Comparison of ENCODE assay signal across 1 cellular context in genomic region chr5:154334406-154335041, GRCh38.
TF ChIP-seq lines count a peak whose summit lies in the region.

No MANE protein-coding gene starts in this region.

TF ChIP-seq in HEK293, 187 proteins besides CTCF, POLR2A, EP300 and RAD21 (continued from another document and continues in another):
- TF ChIP-seq AEBP2 (tag by site-specific recombination; IDR thresholded peaks at IDR 0.05; ENCODE audit: borderline replicate concordance): no peak
- peak; percentile 96 for TF ChIP-seq ZNF843 (tag by site-specific recombination; IDR thresholded peaks at IDR 0.05)
- no peak for TF ChIP-seq ZNF747 (tag by site-specific recombination; IDR thresholded peaks at IDR 0.05)
- no peak for TF ChIP-seq ZNF112 (tag by site-specific recombination; IDR thresholded peaks at IDR 0.05)
- TF ChIP-seq ZNF664 (tag by site-specific recombination; IDR thresholded peaks at IDR 0.05): 0 out of 2 replicates have a peak, but pooled peaks have one; percentile 32
- TF ChIP-seq, protein P1, sequence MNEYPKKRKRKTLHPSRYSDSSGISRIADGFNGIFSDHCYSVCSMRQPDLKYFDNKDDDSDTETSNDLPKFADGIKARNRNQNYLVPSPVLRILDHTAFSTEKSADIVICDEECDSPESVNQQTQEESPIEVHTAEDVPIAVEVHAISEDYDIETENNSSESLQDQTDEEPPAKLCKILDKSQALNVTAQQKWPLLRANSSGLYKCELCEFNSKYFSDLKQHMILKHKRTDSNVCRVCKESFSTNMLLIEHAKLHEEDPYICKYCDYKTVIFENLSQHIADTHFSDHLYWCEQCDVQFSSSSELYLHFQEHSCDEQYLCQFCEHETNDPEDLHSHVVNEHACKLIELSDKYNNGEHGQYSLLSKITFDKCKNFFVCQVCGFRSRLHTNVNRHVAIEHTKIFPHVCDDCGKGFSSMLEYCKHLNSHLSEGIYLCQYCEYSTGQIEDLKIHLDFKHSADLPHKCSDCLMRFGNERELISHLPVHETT (tag by site-specific recombination; IDR thresholded peaks at IDR 0.05): peak; percentile 44; the same call in 1 of the 2 replicates
- TF ChIP-seq SALL2 (tag by site-specific recombination; IDR thresholded peaks at IDR 0.05; ENCODE audit: borderline replicate concordance): no peak
- TF ChIP-seq KLF7 (tag by site-specific recombination; IDR thresholded peaks at IDR 0.05; ENCODE audit: borderline replicate concordance): no peak
- TF ChIP-seq ZNF777 (tag by site-specific recombination; IDR thresholded peaks at IDR 0.05; ENCODE audit: borderline replicate concordance): no peak
- TF ChIP-seq ZNF121 (tag by site-specific recombination; IDR thresholded peaks at IDR 0.05): no peak
- no peak for TF ChIP-seq ZNF701 (tag by site-specific recombination; IDR thresholded peaks at IDR 0.05)
- no peak for TF ChIP-seq ZNF214 (tag by site-specific recombination; IDR thresholded peaks at IDR 0.05; ENCODE audit: borderline replicate concordance)
- TF ChIP-seq ZNF837 (tag by site-specific recombination; IDR thresholded peaks at IDR 0.05): no peak
- no peak for TF ChIP-seq ZNF768 (tag by site-specific recombination; IDR thresholded peaks at IDR 0.05)
- TF ChIP-seq ZNF274 (IDR thresholded peaks at IDR 0.05; ENCODE audit: low read length): no peak
- no peak for TF ChIP-seq ZNF274 (tag by site-specific recombination; IDR thresholded peaks at IDR 0.05; ENCODE audit: borderline replicate concordance)
- TF ChIP-seq SCRT2 (tag by site-specific recombination; IDR thresholded peaks at IDR 0.05): 0 out of 2 replicates have a peak, but pooled peaks have one; percentile 7
- no peak for TF ChIP-seq ZNF530 (tag by site-specific recombination; IDR thresholded peaks at IDR 0.05; ENCODE audit: low read depth)
- no peak for TF ChIP-seq ZNF626 (tag by site-specific recombination; IDR thresholded peaks at IDR 0.05)
- no peak for TF ChIP-seq ZNF354C (tag by site-specific recombination; IDR thresholded peaks at IDR 0.05; ENCODE audit: borderline replicate concordance, low read depth)
- TF ChIP-seq ZNF624 (tag by site-specific recombination; IDR thresholded peaks at IDR 0.05): no peak
- TF ChIP-seq ZNF174 (tag by site-specific recombination; IDR thresholded peaks at IDR 0.05): no peak
- TF ChIP-seq ZSCAN30 (tag by site-specific recombination; IDR thresholded peaks at IDR 0.05): peak; percentile 63; the same call in 1 of the 2 replicates
- TF ChIP-seq ZNF707 (tag by site-specific recombination; IDR thresholded peaks at IDR 0.05): no peak
- TF ChIP-seq ZNF221 (tag by site-specific recombination; IDR thresholded peaks at IDR 0.05; ENCODE audit: borderline replicate concordance): no peak
- peak; percentile 55; the same call in 1 of the 2 replicates for TF ChIP-seq ZNF10 (tag by site-specific recombination; IDR thresholded peaks at IDR 0.05)
- TF ChIP-seq ZNF302 (tag by site-specific recombination; IDR thresholded peaks at IDR 0.05; ENCODE audit: low read depth): no peak
- 0 out of 2 replicates have a peak, but pooled peaks have one; percentile 26 for TF ChIP-seq ZNF146 (tag by site-specific recombination; IDR thresholded peaks at IDR 0.05)
- TF ChIP-seq ZNF571 (tag by site-specific recombination; IDR thresholded peaks at IDR 0.05): no peak
- no peak for TF ChIP-seq ZNF645 (tag by site-specific recombination; IDR thresholded peaks at IDR 0.05)
- TF ChIP-seq ZNF658 (tag by site-specific recombination; IDR thresholded peaks at IDR 0.05): no peak
- TF ChIP-seq ZNF529 (tag by site-specific recombination; IDR thresholded peaks at IDR 0.05; ENCODE audit: insufficient replicate concordance): no peak
- no peak for TF ChIP-seq ZNF211 (tag by site-specific recombination; IDR thresholded peaks at IDR 0.05; ENCODE audit: low read depth)
- no peak for TF ChIP-seq EGR2 (tag by site-specific recombination; IDR thresholded peaks at IDR 0.05; ENCODE audit: low read depth)
- peak; percentile 69 for TF ChIP-seq INSM2 (tag by site-specific recombination; IDR thresholded peaks at IDR 0.05)
- TF ChIP-seq ZBTB49 (tag by site-specific recombination; IDR thresholded peaks at IDR 0.05; ENCODE audit: low read depth): no peak
- no peak for TF ChIP-seq ZNF157 (tag by site-specific recombination; IDR thresholded peaks at IDR 0.05)
- TF ChIP-seq, protein P2, sequence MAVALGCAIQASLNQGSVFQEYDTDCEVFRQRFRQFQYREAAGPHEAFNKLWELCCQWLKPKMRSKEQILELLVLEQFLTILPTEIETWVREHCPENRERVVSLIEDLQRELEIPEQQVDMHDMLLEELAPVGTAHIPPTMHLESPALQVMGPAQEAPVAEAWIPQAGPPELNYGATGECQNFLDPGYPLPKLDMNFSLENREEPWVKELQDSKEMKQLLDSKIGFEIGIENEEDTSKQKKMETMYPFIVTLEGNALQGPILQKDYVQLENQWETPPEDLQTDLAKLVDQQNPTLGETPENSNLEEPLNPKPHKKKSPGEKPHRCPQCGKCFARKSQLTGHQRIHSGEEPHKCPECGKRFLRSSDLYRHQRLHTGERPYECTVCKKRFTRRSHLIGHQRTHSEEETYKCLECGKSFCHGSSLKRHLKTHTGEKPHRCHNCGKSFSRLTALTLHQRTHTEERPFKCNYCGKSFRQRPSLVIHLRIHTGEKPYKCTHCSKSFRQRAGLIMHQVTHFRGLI (tag by site-specific recombination; IDR thresholded peaks at IDR 0.05): no peak; the same call in 1 of the 2 replicates
- TF ChIP-seq ZBTB6 (tag by site-specific recombination; IDR thresholded peaks at IDR 0.05): peak; percentile 74
- no peak; the same call in 1 of the 2 replicates for TF ChIP-seq TRIM28 (IDR thresholded peaks at IDR 0.05; ENCODE audit: borderline replicate concordance, low read length)
- no peak for TF ChIP-seq ZNF510 (tag by site-specific recombination; IDR thresholded peaks at IDR 0.05; ENCODE audit: insufficient replicate concordance)
- no peak for TF ChIP-seq ZNF114 (tag by site-specific recombination; IDR thresholded peaks at IDR 0.05)
- TF ChIP-seq ZNF133 (tag by site-specific recombination; IDR thresholded peaks at IDR 0.05): no peak
- no peak; the same call in 1 of the 2 replicates for TF ChIP-seq ZNF76 (tag by site-specific recombination; IDR thresholded peaks at IDR 0.05; ENCODE audit: borderline replicate concordance, low read depth)
- no peak for TF ChIP-seq ZNF433 (tag by site-specific recombination; IDR thresholded peaks at IDR 0.05; ENCODE audit: low read depth)
- peak; percentile 91 for TF ChIP-seq GLIS1 (tag by site-specific recombination; IDR thresholded peaks at IDR 0.05)
- no peak for TF ChIP-seq HOXA7 (CRISPR knock-in tag; IDR thresholded peaks at IDR 0.05; ENCODE audit: borderline replicate concordance)
- TF ChIP-seq ZXDB (tag by site-specific recombination; IDR thresholded peaks at IDR 0.05): no peak
- no peak for TF ChIP-seq ZNF394 (tag by site-specific recombination; IDR thresholded peaks at IDR 0.05; ENCODE audit: borderline replicate concordance)
- peak; percentile 84 for TF ChIP-seq ZBTB21 (tag by site-specific recombination; IDR thresholded peaks at IDR 0.05)
- TF ChIP-seq, protein P3, sequence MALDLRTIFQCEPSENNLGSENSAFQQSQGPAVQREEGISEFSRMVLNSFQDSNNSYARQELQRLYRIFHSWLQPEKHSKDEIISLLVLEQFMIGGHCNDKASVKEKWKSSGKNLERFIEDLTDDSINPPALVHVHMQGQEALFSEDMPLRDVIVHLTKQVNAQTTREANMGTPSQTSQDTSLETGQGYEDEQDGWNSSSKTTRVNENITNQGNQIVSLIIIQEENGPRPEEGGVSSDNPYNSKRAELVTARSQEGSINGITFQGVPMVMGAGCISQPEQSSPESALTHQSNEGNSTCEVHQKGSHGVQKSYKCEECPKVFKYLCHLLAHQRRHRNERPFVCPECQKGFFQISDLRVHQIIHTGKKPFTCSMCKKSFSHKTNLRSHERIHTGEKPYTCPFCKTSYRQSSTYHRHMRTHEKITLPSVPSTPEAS (tag by site-specific recombination; IDR thresholded peaks at IDR 0.05): no peak
- no peak for TF ChIP-seq ZNF324 (tag by site-specific recombination; IDR thresholded peaks at IDR 0.05)
- TF ChIP-seq ZNF404 (tag by site-specific recombination; IDR thresholded peaks at IDR 0.05): no peak
- no peak for TF ChIP-seq ZNF19 (tag by site-specific recombination; IDR thresholded peaks at IDR 0.05; ENCODE audit: low read depth)
- no peak for TF ChIP-seq ZNF138 (tag by site-specific recombination; IDR thresholded peaks at IDR 0.05; ENCODE audit: borderline replicate concordance)
- no peak for TF ChIP-seq ZNF266 (tag by site-specific recombination; IDR thresholded peaks at IDR 0.05; ENCODE audit: low read depth)
- no peak for TF ChIP-seq GLI4 (tag by site-specific recombination; IDR thresholded peaks at IDR 0.05)
- TF ChIP-seq OSR2 (tag by site-specific recombination; IDR thresholded peaks at IDR 0.05): peak; percentile 54; the same call in 1 of the 2 replicates
- TF ChIP-seq ZNF16 (tag by site-specific recombination; IDR thresholded peaks at IDR 0.05; ENCODE audit: low read depth): no peak
- TF ChIP-seq ZNF785 (tag by site-specific recombination; IDR thresholded peaks at IDR 0.05): no peak
- TF ChIP-seq, protein P4, sequence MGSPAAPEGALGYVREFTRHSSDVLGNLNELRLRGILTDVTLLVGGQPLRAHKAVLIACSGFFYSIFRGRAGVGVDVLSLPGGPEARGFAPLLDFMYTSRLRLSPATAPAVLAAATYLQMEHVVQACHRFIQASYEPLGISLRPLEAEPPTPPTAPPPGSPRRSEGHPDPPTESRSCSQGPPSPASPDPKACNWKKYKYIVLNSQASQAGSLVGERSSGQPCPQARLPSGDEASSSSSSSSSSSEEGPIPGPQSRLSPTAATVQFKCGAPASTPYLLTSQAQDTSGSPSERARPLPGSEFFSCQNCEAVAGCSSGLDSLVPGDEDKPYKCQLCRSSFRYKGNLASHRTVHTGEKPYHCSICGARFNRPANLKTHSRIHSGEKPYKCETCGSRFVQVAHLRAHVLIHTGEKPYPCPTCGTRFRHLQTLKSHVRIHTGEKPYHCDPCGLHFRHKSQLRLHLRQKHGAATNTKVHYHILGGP (tag by site-specific recombination; IDR thresholded peaks at IDR 0.05): peak; percentile 44; the same call in 1 of the 2 replicates
- TF ChIP-seq ZNF621 (tag by site-specific recombination; IDR thresholded peaks at IDR 0.05): no peak
- TF ChIP-seq ZBTB48 (tag by site-specific recombination; IDR thresholded peaks at IDR 0.05): no peak
- no peak for TF ChIP-seq ZNF169 (tag by site-specific recombination; IDR thresholded peaks at IDR 0.05)
- no peak for TF ChIP-seq KLF8 (tag by site-specific recombination; IDR thresholded peaks at IDR 0.05)
- TF ChIP-seq ZFP3 (tag by site-specific recombination; IDR thresholded peaks at IDR 0.05; ENCODE audit: low read depth): no peak
- no peak for TF ChIP-seq HOXD13 (CRISPR knock-in tag; IDR thresholded peaks at IDR 0.05; ENCODE audit: borderline replicate concordance)
